Comparison of ENCODE assay signal across 8 cellular contexts in the genomic region with DNA sequence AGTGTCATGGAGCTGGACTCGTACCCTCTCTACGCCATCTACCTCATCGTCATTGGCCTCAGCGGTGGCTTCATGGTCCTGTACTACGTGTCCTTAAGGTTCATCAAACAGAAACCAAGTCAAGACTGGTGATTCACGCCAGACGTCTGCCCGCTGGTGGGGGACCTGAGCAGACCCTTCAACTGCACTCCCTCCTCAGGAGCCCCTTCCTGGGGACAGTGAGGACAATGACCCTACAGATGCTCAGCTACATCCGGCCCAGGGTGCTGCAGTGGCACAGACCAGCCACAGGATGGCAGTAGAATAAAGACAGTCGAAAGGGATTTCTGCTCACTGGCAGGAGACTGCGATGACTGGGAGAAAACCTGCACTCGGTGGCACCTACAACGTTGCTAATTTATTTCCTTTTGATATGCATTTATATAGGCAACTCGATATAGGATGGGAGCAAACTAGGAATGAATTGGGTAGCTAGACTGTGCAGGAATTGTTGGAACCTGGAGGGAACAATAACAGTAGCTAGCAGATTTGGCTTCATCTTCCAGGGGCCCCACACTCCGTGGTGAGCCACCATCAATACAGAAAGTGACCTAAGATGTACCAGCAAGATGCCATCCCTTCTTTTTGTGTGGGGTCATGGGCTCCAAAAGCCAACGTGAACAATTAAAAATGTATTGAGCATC. TPM values are rescaled to one million over a fixed set of nuclear protein-coding genes. Genes with fewer than 3 reads are reported as not detected.
DNase-seq lines count a peak whose midpoint lies in the region; ATAC-seq lines count a peak whose summit lies in the region.

No MANE protein-coding gene starts in this region.

- ATAC-seq in HG03135 (IDR thresholded peaks at IDR 0.05; ENCODE audit: unreplicated experiment) (peak; percentile 72), left lobe of liver (peak; percentile 63)

- peak; percentile 72 for DNase-seq in NCI-H510A treated with DMSO at 0.1 percent for 48 hours (lab: John Stamatoyannopoulos, UW)
- no peak for DNase-seq in NCI-H510A (lab: John Stamatoyannopoulos, UW)
- DNase-seq in NCI-H2196 treated with DMSO at 0.1 percent for 48 hours (lab: John Stamatoyannopoulos, UW; ENCODE audit: unreplicated experiment), result peak; percentile 71
- peak; percentile 68 for DNase-seq in activated CD4-positive, CD25-positive, alpha-beta regulatory T cell treated with anti-CD3 and anti-CD28 coated beads, Interleukin-2, amount 50 U/mL, for 72 hours
- DNase-seq in cerebellum (ENCODE audit: low spot score), result peak; percentile 34
- DNase-seq in left lobe of liver (ENCODE audit: low spot score), result peak; percentile 58
- peak; percentile 64 to 70 for DNase-seq in stimulated activated CD4-positive, alpha-beta T cell treated with anti-CD3 and anti-CD28 coated beads, Interleukin-4, amount 100 ng/mL, for 48 hours (ENCODE audit: low read depth in 2 of 2)

RNA-seq across cellular contexts. Expression of gene ABCG8, which starts 39.2 kb away (rescaled TPM):
- 0.27 TPM for total RNA-seq in cerebellum
- 121 TPM for total RNA-seq in left lobe of liver

RNA-seq across cellular contexts. Expression of gene ABCG5, which starts 39.3 kb away (rescaled TPM):
- not detected for total RNA-seq in cerebellum
- 57.0 TPM for total RNA-seq in left lobe of liver

Comparison
In these comparisons a context has a peak if more than half of its experiments do, and no peak if none do; other contexts are left out.
1. RNA of gene ABCG8, which starts 39.2 kb away (total RNA-seq): 121 TPM in left lobe of liver (single experiment); 0.27 TPM in cerebellum (single experiment); every median in the first group is over 10 times any median in the second.
2. RNA of gene ABCG5, which starts 39.3 kb away (total RNA-seq): 57.0 TPM in left lobe of liver (single experiment); not detected in cerebellum (single experiment); every median in the first group is over 10 times any median in the second.